ENCODE assay signal across 21 cellular contexts in genomic region chr2:204115692-204116091, GRCh38.
DNase-seq lines count a peak whose midpoint lies in the region; ATAC-seq, FAIRE-seq and TF ChIP-seq lines count a peak whose summit lies in the region.
"Had no signal": no experiment of that assay in that cellular context is flagged by ENCODE, and none has a peak within 500 bp of the region (broad histone marks: within the 10 kb centered on the region; RNA-seq: fewer than 3 reads in every experiment).

No MANE protein-coding gene starts in this region.

- no peak for TF ChIP-seq EP300 in gastroesophageal sphincter (IDR thresholded peaks at IDR 0.05)

- TF ChIP-seq POLR2A in gastroesophageal sphincter (IDR thresholded peaks at IDR 0.05) (no peak), spleen (IDR thresholded peaks at IDR 0.05) (no peak)

- peaks cover 28 to 73% (median 32%) of the 10 kb centered on the region in 3 donors for H3K4me1 ChIP-seq in gastroesophageal sphincter
- H3K4me1 ChIP-seq in spleen: peaks cover 14 to 55% (median 33%) of the 10 kb centered on the region in 6 donors
- peaks cover 11 to 14% of the 10 kb centered on the region in 2 donors for H3K4me1 ChIP-seq in kidney (ENCODE audit: control insufficient read depth in 1 of 2, insufficient read depth in 1 of 2, low read depth in 1 of 2, low read length in 2 of 2)

- ATAC-seq in WTC11 (peak; percentile 49), gastroesophageal sphincter (no peak), GM21786 (IDR thresholded peaks at IDR 0.05; ENCODE audit: unreplicated experiment) (no peak)
- ATAC-seq: Panc1 had no signal

- intact Hi-C loops in spleen (cut with DNase I; ENCODE audit: low total_unique reads) (no loop called here), kidney (cut with DNase I) (no loop called here)

- TF ChIP-seq CTCF in WTC11 (IDR thresholded peaks at IDR 0.05) (no peak), gastroesophageal sphincter (IDR thresholded peaks at IDR 0.05) (no peak), spleen (IDR thresholded peaks at IDR 0.05 in 8 of 11, conservative IDR thresholded peaks at IDR 0.05 in 3 of 11) (no peak), kidney (IDR thresholded peaks at IDR 0.05; ENCODE audit: borderline replicate concordance, extremely low read depth, insufficient read depth) (no peak)

- H3K27ac Mint-ChIP-seq in WTC11: peak overlapping the region; percentile 18; the same call in 1 of the 2 replicates

- no peak overlapping the region for H3K9ac ChIP-seq in kidney (ENCODE audit: low read length in 2 of 2)

- H3K4me1 Mint-ChIP-seq in WTC11: peaks cover 26% of the 10 kb centered on the region

- no peak overlapping the region for H3K4me3 ChIP-seq in H7 (ENCODE audit: insufficient read depth, low read depth, low read length)
- no peak overlapping the region for H3K4me3 ChIP-seq in gastroesophageal sphincter
- H3K4me3 ChIP-seq in spleen: no peak overlapping the region
- no peak overlapping the region for H3K4me3 ChIP-seq in kidney (ENCODE audit: low read length in 2 of 2)
- H3K4me3 ChIP-seq: cardiac muscle cell, left lung, SJSA1 had no signal

- no peak overlapping the region for H3K4me3 Mint-ChIP-seq in WTC11
- H3K4me3 Mint-ChIP-seq: type B pancreatic cell had no signal

- H3K36me3 Mint-ChIP-seq in WTC11: no peaks in the 10 kb centered on the region
- H3K36me3 Mint-ChIP-seq: type B pancreatic cell had no signal

- H3K36me3 ChIP-seq in H7 (replicated peaks; ENCODE audit: control insufficient read depth, insufficient read depth, low read length) (no peaks in the 10 kb centered on the region), gastroesophageal sphincter (no peaks in the 10 kb centered on the region), spleen (no peaks in the 10 kb centered on the region), kidney (ENCODE audit: control insufficient read depth in 1 of 2, insufficient read depth in 2 of 2, low read length in 2 of 2) (no peaks in the 10 kb centered on the region)
- H3K36me3 ChIP-seq: cardiac muscle cell, left lung, SJSA1 had no signal

- POLR2A ChIA-PET in WTC11 (lab: Charles Lee): no interaction called here

- no peaks in the 10 kb centered on the region for H3K9me3 Mint-ChIP-seq in WTC11
- H3K9me3 Mint-ChIP-seq: type B pancreatic cell had no signal

- peak overlapping the region; percentile 65 to 76 (median 70) for H3K27ac ChIP-seq in gastroesophageal sphincter
- peak overlapping the region in 6 of 8 donors; percentile 20 to 70 (median 64) for H3K27ac ChIP-seq in spleen
- H3K27ac ChIP-seq in kidney (ENCODE audit: low read depth in 2 of 2, low read length in 2 of 2): no peak overlapping the region
- H3K27ac ChIP-seq: cardiac muscle cell, left lung, SJSA1 had no signal

- DNase-seq in H7 (peak; percentile 3), WTC11 (ENCODE audit: low spot score) (no peak), spleen (no peak), NOMO-1 (lab: John Stamatoyannopoulos, UW; ENCODE audit: unreplicated experiment in 2 of 2) (no peak), NCI-H1048 (lab: John Stamatoyannopoulos, UW) (no peak), kidney (no peak)
- DNase-seq: activated gamma-delta T cell; DMS79; left lung; NCI-H1436 treated with DMSO at 0.1 percent for 48 hours; NCI-H774; stimulated activated CD4-positive, alpha-beta T cell treated with anti-CD3 and anti-CD28 coated beads, Interleukin-2, amount 100 ng/mL, for 48 hours; stimulated activated naive CD4-positive, alpha-beta T cell treated with Interleukin-2 at 50 U/mL for 16 hours had no signal

- H3K27me3 ChIP-seq in H7 (ENCODE audit: control insufficient read depth, insufficient read depth, low read length): no peaks in the 10 kb centered on the region
- H3K27me3 ChIP-seq in gastroesophageal sphincter: no peaks in the 10 kb centered on the region
- H3K27me3 ChIP-seq in spleen (replicated peaks in 1 of 7): peaks cover 0 to 4% (median 0%) of the 10 kb centered on the region in 7 donors
- H3K27me3 ChIP-seq: cardiac muscle cell, left lung, SJSA1 had no signal

- FAIRE-seq in kidney (lab: Jason Lieb, UNC): no peak
- FAIRE-seq: GM12892, small intestine had no signal

- 63 to 70% methylated on average over 3 of the region's 3 CpGs for WGBS in gastroesophageal sphincter (ENCODE audit: low coverage in 1 of 2), 2 donors
- 73 to 88% (median 82%) methylated on average over 3 of the region's 3 CpGs for WGBS in spleen, 5 donors

- H3K9me3 ChIP-seq in gastroesophageal sphincter (no peaks in the 10 kb centered on the region), spleen (no peaks in the 10 kb centered on the region), kidney (ENCODE audit: control insufficient read depth in 1 of 2, low read length in 2 of 2) (no peaks in the 10 kb centered on the region)
- H3K9me3 ChIP-seq: left lung, SJSA1 had no signal

- CTCF ChIA-PET in WTC11 (lab: Charles Lee): interaction anchor here (1.0 to 2.1 kb wide), 2 partner anchors 30 to 62 kb away, joined by 3 to 9 read pairs; no protein-coding TSS in a partner anchor

- no peaks in the 10 kb centered on the region for H3K27me3 Mint-ChIP-seq in WTC11 (ENCODE audit: low read depth)
- H3K27me3 Mint-ChIP-seq: type B pancreatic cell had no signal

TF ChIP-seq in WTC11, 78 proteins besides CTCF, POLR2A, EP300 and RAD21:
- TF ChIP-seq NFE2L1 (CRISPR knock-in tag; IDR thresholded peaks at IDR 0.05) (peak; percentile 87; the same call in 1 of the 2 replicates), ERG (CRISPR knock-in tag; IDR thresholded peaks at IDR 0.05) (no peak)
TF ChIP-seq in WTC11: peak in this region for 1.

Comparison
In these comparisons a context has a peak if more than half of its experiments do, and no peak if none do; other contexts are left out.
1. H3K27ac ChIP-seq: peak in gastroesophageal sphincter (4 of 4) and spleen (6 of 8); none in kidney (0 of 2).